In genomic region chr21:44441581-44442265, GRCh38 we compare ENCODE assay signal across 22 cellular contexts. TPM values are rescaled to one million over a fixed set of nuclear protein-coding genes. Genes with fewer than 3 reads are reported as not detected.
DNase-seq lines count a peak whose midpoint lies in the region; ATAC-seq, FAIRE-seq and TF ChIP-seq lines count a peak whose summit lies in the region.
"Had no signal": no experiment of that assay in that cellular context is flagged by ENCODE, and none has a peak within 500 bp of the region (broad histone marks: within the 10 kb centered on the region; RNA-seq: fewer than 3 reads in every experiment).

No MANE protein-coding gene starts in this region.

- no peak for ATAC-seq in naive thymus-derived CD4-positive, alpha-beta T cell
- ATAC-seq: CD8-positive, alpha-beta T cell; Panc1 had no signal

- no peak overlapping the region for H3K4me3 Mint-ChIP-seq in naive thymus-derived CD4-positive, alpha-beta T cell
- H3K4me3 Mint-ChIP-seq: CD8-positive, alpha-beta T cell; IgD-negative memory B cell had no signal

- POLR2A ChIA-PET in naive thymus-derived CD4-positive, alpha-beta T cell (lab: Charles Lee): interaction anchor here (0.7 kb wide), 1 partner anchor 160 kb away, joined by 3 read pairs; no protein-coding TSS in a partner anchor

- H3K27me3 ChIP-seq in BLaER1 treated with 17β-estradiol and CSF1 and Interleukin-3, amounts not matched to agents 10 nM and 100 nM: no peaks in the 10 kb centered on the region
- no peaks in the 10 kb centered on the region for H3K27me3 ChIP-seq in H7 (ENCODE audit: control insufficient read depth, insufficient read depth, low read length)
- H3K27me3 ChIP-seq in naive thymus-derived CD4-positive, alpha-beta T cell (ENCODE audit: control insufficient read depth in 2 of 2, insufficient read depth in 2 of 2, low read length in 2 of 2): no peaks in the 10 kb centered on the region
- H3K27me3 ChIP-seq: SJSA1 had no signal

- peaks cover 0 to 51% (median 26%) of the 10 kb centered on the region in 10 experiments; a peak in 13 of 20 replicates for H3K4me1 ChIP-seq in BLaER1 treated with 17β-estradiol and CSF1 and Interleukin-3, amounts not matched to agents 10 nM and 100 nM
- no peaks in the 10 kb centered on the region for H3K4me1 ChIP-seq in kidney (ENCODE audit: control insufficient read depth in 1 of 2, insufficient read depth in 1 of 2, low read depth in 1 of 2, low read length in 2 of 2)
- no peaks in the 10 kb centered on the region for H3K4me1 ChIP-seq in naive thymus-derived CD4-positive, alpha-beta T cell (ENCODE audit: control insufficient read depth in 2 of 2, insufficient read depth in 2 of 2, low read length in 2 of 2)
- H3K4me1 ChIP-seq: SJSA1 had no signal

- peaks cover 0 to 14% (median 0%) of the 10 kb centered on the region in 11 experiments; a peak in 5 of 22 replicates for H3K9me3 ChIP-seq in BLaER1 treated with 17β-estradiol and CSF1 and Interleukin-3, amounts not matched to agents 10 nM and 100 nM (replicated peaks in 1 of 11)
- no peaks in the 10 kb centered on the region for H3K9me3 ChIP-seq in kidney (ENCODE audit: control insufficient read depth in 1 of 2, low read length in 2 of 2)
- no peaks in the 10 kb centered on the region for H3K9me3 ChIP-seq in naive thymus-derived CD4-positive, alpha-beta T cell (ENCODE audit: control insufficient read depth in 2 of 3, low read length in 3 of 3)
- H3K9me3 ChIP-seq: SJSA1 had no signal

- peaks cover 68 to 81% (median 78%) of the 10 kb centered on the region in 11 experiments for H3K36me3 ChIP-seq in BLaER1 treated with 17β-estradiol and CSF1 and Interleukin-3, amounts not matched to agents 10 nM and 100 nM
- H3K36me3 ChIP-seq in H7 (replicated peaks; ENCODE audit: control insufficient read depth, insufficient read depth, low read length) (no peaks in the 10 kb centered on the region), kidney (ENCODE audit: control insufficient read depth in 1 of 2, insufficient read depth in 2 of 2, low read length in 2 of 2) (no peaks in the 10 kb centered on the region)
- H3K36me3 ChIP-seq in naive thymus-derived CD4-positive, alpha-beta T cell (ENCODE audit: control insufficient read depth in 2 of 3, insufficient read depth in 3 of 3, low read length in 3 of 3): peaks cover 0 to 4% (median 0%) of the 10 kb centered on the region in 3 experiments

- TF ChIP-seq CTCF in kidney (IDR thresholded peaks at IDR 0.05; ENCODE audit: borderline replicate concordance, extremely low read depth, insufficient read depth): no peak

- H3K36me3 Mint-ChIP-seq in naive thymus-derived CD4-positive, alpha-beta T cell: peaks cover 0 to 4% (median 0%) of the 10 kb centered on the region in 5 donors

- DNase-seq in H7 (peak; percentile 41), kidney (peak; percentile 68), posterior vena cava (ENCODE audit: low spot score) (peak; percentile 69), NCI-H187 (lab: John Stamatoyannopoulos, UW) (no peak), HPDE6-E6E7 (ENCODE audit: extremely low spot score) (no peak), frontal cortex (ENCODE audit: low spot score in 2 of 2) (no peak)
- DNase-seq in naive thymus-derived CD4-positive, alpha-beta T cell: no peak
- DNase-seq: DMS153, GDM1, Karpas-422, NCI-H1694, NCI-H2081 treated with DMSO at 0.1 percent for 48 hours, NCI-H2171 treated with DMSO at 0.1 percent for 48 hours, NCI-H524 treated with DMSO at 0.1 percent for 48 hours, NCI-H82 had no signal

- FAIRE-seq in kidney (lab: Jason Lieb, UNC): no peak
- no peak for FAIRE-seq in frontal cortex (lab: Jason Lieb, UNC)
- FAIRE-seq: H1 had no signal

- peak overlapping the region in 8 of 11 experiments; percentile 9 to 77 (median 36); a peak in 12 of 22 replicates for H3K4me2 ChIP-seq in BLaER1 treated with 17β-estradiol and CSF1 and Interleukin-3, amounts not matched to agents 10 nM and 100 nM

- CTCF ChIA-PET in naive thymus-derived CD4-positive, alpha-beta T cell (lab: Charles Lee): no interaction called here

- peaks cover 0 to 1% (median 0%) of the 10 kb centered on the region in 11 donors for H3K9me3 Mint-ChIP-seq in naive thymus-derived CD4-positive, alpha-beta T cell
- H3K9me3 Mint-ChIP-seq: CD8-positive, alpha-beta T cell; IgD-negative memory B cell had no signal

- H4K20me1 ChIP-seq in BLaER1 treated with 17β-estradiol and CSF1 and Interleukin-3, amounts not matched to agents 10 nM and 100 nM: peaks cover 22 to 97% (median 67%) of the 10 kb centered on the region in 11 experiments

- intact Hi-C loops in kidney (cut with DNase I): no loop called here
- intact Hi-C loops in posterior vena cava (cut with DNase I): no loop called here
- intact Hi-C loops in naive thymus-derived CD4-positive, alpha-beta T cell (cut with micrococcal nuclease): no loop called here

- no peak overlapping the region for H3K4me3 ChIP-seq in BLaER1 treated with 17β-estradiol and CSF1 and Interleukin-3, amounts not matched to agents 10 nM and 100 nM
- H3K4me3 ChIP-seq in H7 (ENCODE audit: insufficient read depth, low read depth, low read length) (no peak overlapping the region), kidney (ENCODE audit: low read length in 2 of 2) (no peak overlapping the region)
- no peak overlapping the region for H3K4me3 ChIP-seq in naive thymus-derived CD4-positive, alpha-beta T cell (ENCODE audit: low read length)
- H3K4me3 ChIP-seq: SJSA1 had no signal

- no peak overlapping the region for H3K27ac Mint-ChIP-seq in naive thymus-derived CD4-positive, alpha-beta T cell
- H3K27ac Mint-ChIP-seq: CD8-positive, alpha-beta T cell; IgD-negative memory B cell had no signal

- H3K4me1 Mint-ChIP-seq in naive thymus-derived CD4-positive, alpha-beta T cell: peaks cover 0 to 7% (median 0%) of the 10 kb centered on the region in 7 donors

- peak overlapping the region in 1 of 11 experiments; percentile 24; a peak in 1 of 22 replicates for H3K9ac ChIP-seq in BLaER1 treated with 17β-estradiol and CSF1 and Interleukin-3, amounts not matched to agents 10 nM and 100 nM
- no peak overlapping the region for H3K9ac ChIP-seq in kidney (ENCODE audit: low read length in 2 of 2)

- H3K27ac ChIP-seq in BLaER1 treated with 17β-estradiol and CSF1 and Interleukin-3, amounts not matched to agents 10 nM and 100 nM: peak overlapping the region in 3 of 11 experiments; percentile 11 to 41 (median 19); a peak in 1 of 22 replicates
- no peak overlapping the region for H3K27ac ChIP-seq in kidney (ENCODE audit: low read depth in 2 of 2, low read length in 2 of 2)
- no peak overlapping the region for H3K27ac ChIP-seq in naive thymus-derived CD4-positive, alpha-beta T cell (ENCODE audit: low read depth, low read length)
- H3K27ac ChIP-seq: SJSA1 had no signal

- H3K27me3 Mint-ChIP-seq in naive thymus-derived CD4-positive, alpha-beta T cell: peaks cover 0 to 2% (median 0%) of the 10 kb centered on the region in 5 donors

RNA-seq across cellular contexts. Expression of gene LRRC3, which starts 13.6 kb away (rescaled TPM):
- 3.8 and 4.6 TPM in 2 replicates for total RNA-seq in H7 (2014; rRNA removed; shearing (Covaris generic))
- total RNA-seq in kidney (1.4 TPM), posterior vena cava (1 to 10 TPM; 1.5 to 1.8 TPM), frontal cortex (3.7 TPM)
- 0.60 TPM for polyA plus RNA-seq in kidney (ENCODE audit: insufficient read depth, low read depth, low replicate concordance)
- 1 to 10 TPM in 3 of 5 experiments, under 1 TPM in 2; 0.79 to 3.3 (median 1.0) TPM for total RNA-seq in naive thymus-derived CD4-positive, alpha-beta T cell
- under 1 TPM; 0.06 to 0.66 TPM for polyA plus RNA-seq in naive thymus-derived CD4-positive, alpha-beta T cell
- total RNA-seq: M059J had no signal

Comparison
In these comparisons a context has a peak if more than half of its experiments do, and no peak if none do; other contexts are left out.
1. DNase-seq: peak in H7 (single experiment), kidney (single experiment) and posterior vena cava (single experiment); none in NCI-H187 (0 of 2), HPDE6-E6E7 (single experiment), frontal cortex (0 of 2) and naive thymus-derived CD4-positive, alpha-beta T cell (0 of 9).